ENCODE assay signal across 10 cellular contexts in the genomic region with DNA sequence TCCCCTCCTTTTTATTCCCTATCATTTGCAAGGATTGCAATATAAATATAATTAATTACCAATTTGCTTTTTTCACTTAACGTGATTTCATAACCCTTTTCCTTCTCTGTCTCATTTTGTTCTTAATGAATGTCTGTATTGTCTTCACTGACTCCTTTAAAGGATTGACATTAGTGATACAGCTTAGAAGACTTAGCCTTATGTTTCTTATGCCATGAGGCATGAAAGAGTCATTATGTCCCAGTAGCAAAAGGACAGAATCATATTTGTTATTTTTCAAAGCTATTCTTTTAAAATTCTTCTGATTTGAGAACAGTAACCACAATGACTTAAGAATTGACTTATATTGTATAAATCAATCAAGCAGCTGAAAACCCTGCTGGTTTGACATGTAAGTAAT. TPM values are rescaled to one million over a fixed set of nuclear protein-coding genes. Genes with fewer than 3 reads are reported as not detected.
"Had no signal": no experiment of that assay in that cellular context is flagged by ENCODE, and none has a peak within 500 bp of the region (broad histone marks: within the 10 kb centered on the region; RNA-seq: fewer than 3 reads in every experiment).

No MANE protein-coding gene starts in this region.

- DNase-seq: GM23248, GOT3, H9, HCEC 1CT, IMR-90, KG1 had no signal

- FAIRE-seq: HTR-8/SVneo, K562 had no signal

- ATAC-seq: K562 had no signal

RNA-seq across cellular contexts. Expression of a gene that starts 26.2 kb away (rescaled TPM):
- total RNA-seq: GM23248, H4, H9, HT-29, IMR-90, K562 had no signal
